Comparison of ENCODE assay signal across 20 cellular contexts in genomic region chr20:19642861-19643260, GRCh38.
"Had no signal": no experiment of that assay in that cellular context is flagged by ENCODE, and none has a peak within 500 bp of the region (broad histone marks: within the 10 kb centered on the region; RNA-seq: fewer than 3 reads in every experiment).

No MANE protein-coding gene starts in this region.

- H3K4me3 ChIP-seq: coronary artery, dorsolateral prefrontal cortex, esophagus squamous epithelium, heart right ventricle, left lung, lower lobe of right lung had no signal

- H3K36me3 ChIP-seq: esophagus squamous epithelium, heart right ventricle, left lung, lower lobe of right lung had no signal

- H3K4me1 ChIP-seq: esophagus squamous epithelium, foreskin keratinocyte, left lung, lower lobe of right lung had no signal

- H3K27ac ChIP-seq: coronary artery, dorsolateral prefrontal cortex, epithelial cell of prostate, esophagus squamous epithelium, foreskin keratinocyte, heart right ventricle, left lung, lower lobe of right lung had no signal

- H3K9me3 ChIP-seq: esophagus squamous epithelium, heart right ventricle, left lung, lower lobe of right lung had no signal

- DNase-seq: dermis blood vessel endothelial cell; dorsolateral prefrontal cortex; effector CD4-positive, alpha-beta T cell; effector memory CD4-positive, alpha-beta T cell; erythroblast; esophagus squamous epithelium; foreskin keratinocyte; glutamatergic neuron; head of caudate nucleus; heart right ventricle; hippocampal formation; left cardiac atrium; left lung; left ventricle myocardium superior; lower lobe of right lung; mesenchymal stem cell; midbrain had no signal

- H3K27me3 ChIP-seq: esophagus squamous epithelium, heart right ventricle, left lung had no signal

- ATAC-seq: esophagus mucosa, foreskin keratinocyte, heart right ventricle, left cardiac atrium, left lung, left ventricle myocardium superior, lower lobe of right lung had no signal
